ENCODE assay signal across 7 cellular contexts in the genomic region with DNA sequence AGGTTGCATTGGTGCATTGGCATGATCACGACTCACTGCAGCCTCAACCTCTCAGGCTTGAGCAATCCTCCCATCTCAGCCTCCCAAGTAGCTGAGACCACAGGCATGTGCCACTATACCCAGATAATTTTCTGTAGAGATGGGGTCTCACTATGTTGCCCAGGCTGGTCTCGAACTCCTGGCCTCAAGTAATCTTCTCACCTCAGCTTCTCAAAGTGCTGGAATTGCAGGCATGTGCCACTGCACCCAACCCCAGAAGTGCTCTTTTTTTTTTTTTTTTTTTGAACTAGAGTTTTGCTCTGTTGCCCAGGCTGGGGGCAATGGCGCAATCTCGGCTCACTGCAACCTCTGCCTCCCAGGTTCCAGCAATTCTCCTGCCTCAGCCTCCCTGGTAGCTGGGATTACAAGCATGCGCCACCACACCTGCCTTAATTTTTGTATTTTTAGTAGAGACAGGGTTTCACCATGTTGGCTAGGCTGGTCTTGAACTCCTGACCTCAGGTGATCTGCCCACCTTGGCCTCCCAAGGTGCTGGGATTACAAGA. TPM values are rescaled to one million over a fixed set of nuclear protein-coding genes. Genes with fewer than 3 reads are reported as not detected.
"Had no signal": no experiment of that assay in that cellular context is flagged by ENCODE, and none has a peak within 500 bp of the region (broad histone marks: within the 10 kb centered on the region; RNA-seq: fewer than 3 reads in every experiment).

No MANE protein-coding gene starts in this region.

RNA-seq across cellular contexts. Expression of a gene that starts 8.7 kb away (rescaled TPM):
- total RNA-seq: LHCN-M2, MCF 10A, NCI-H460, OCI-LY7, RPMI7951, SJCRH30, SK-MEL-5 had no signal

RNA-seq across cellular contexts. Expression of a gene that starts 22.6 kb away (rescaled TPM):
- total RNA-seq: RPMI7951 had no signal
